Comparison of ENCODE assay signal across 1 cellular context in genomic region chr12:10829994-10830393, GRCh38.
TF ChIP-seq lines count a peak whose summit lies in the region.

No MANE protein-coding gene starts in this region.

TF ChIP-seq in HepG2, 621 proteins besides CTCF, POLR2A, EP300 and RAD21:
- TF ChIP-seq ZNF570 (CRISPR knock-in tag; IDR thresholded peaks at IDR 0.05; ENCODE audit: borderline replicate concordance): no peak
- TF ChIP-seq CEBPB (IDR thresholded peaks at IDR 0.05; ENCODE audit: borderline replicate concordance, low read depth, low read length): peak; percentile 84
TF ChIP-seq in HepG2: peak in this region for 1.
